18 cellular contexts compared by ENCODE assay signal in the genomic region with DNA sequence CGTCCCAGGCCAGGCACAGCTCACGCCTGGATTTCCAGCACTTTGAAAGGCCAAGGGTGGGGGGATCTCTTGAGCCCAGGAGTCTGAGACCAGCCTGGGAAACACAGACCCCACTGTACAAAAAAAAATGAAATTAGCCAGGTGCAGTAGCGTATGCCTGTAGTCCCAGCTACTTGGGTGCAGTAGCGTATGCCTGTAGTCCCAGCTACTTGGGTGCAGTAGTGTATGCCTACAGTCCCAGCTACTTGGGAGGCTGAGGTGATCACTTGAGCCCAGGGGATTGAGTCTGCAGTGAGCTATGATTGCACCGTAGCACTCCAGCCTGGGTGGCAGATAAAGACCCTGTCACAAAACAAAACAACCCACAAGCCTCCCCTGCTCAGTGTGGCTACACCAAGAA. TPM values are rescaled to one million over a fixed set of nuclear protein-coding genes. Genes with fewer than 3 reads are reported as not detected.
DNase-seq lines count a peak whose midpoint lies in the region; ATAC-seq and TF ChIP-seq lines count a peak whose summit lies in the region.
"Had no signal": no experiment of that assay in that cellular context is flagged by ENCODE, and none has a peak within 500 bp of the region (broad histone marks: within the 10 kb centered on the region; RNA-seq: fewer than 3 reads in every experiment).

No MANE protein-coding gene starts in this region.

- no peak overlapping the region for H4K8ac ChIP-seq in IMR-90 (ENCODE audit: low read depth in 2 of 2, low read length in 2 of 2)

- H2AFZ ChIP-seq in IMR-90 (replicated peaks; ENCODE audit: low read length, poor library complexity): no peak overlapping the region

- H3K4me3 ChIP-seq in IMR-90 (ENCODE audit: insufficient read depth, low read depth, low read length) (no peak overlapping the region), spleen (no peak overlapping the region)
- H3K4me3 ChIP-seq: testis had no signal

- TF ChIP-seq RAD21 in IMR-90 (IDR thresholded peaks at IDR 0.05; ENCODE audit: low read length): no peak

- H3K9ac ChIP-seq in IMR-90 (ENCODE audit: low read depth, low read length): no peak overlapping the region

- H3K27me3 ChIP-seq in IMR-90 (ENCODE audit: control insufficient read depth, insufficient read depth, low read length): no peaks in the 10 kb centered on the region
- H3K27me3 ChIP-seq in spleen (replicated peaks in 1 of 7): no peaks in the 10 kb centered on the region
- H3K27me3 ChIP-seq: brain microvascular endothelial cell, testis had no signal

- H3K36me3 ChIP-seq in IMR-90 (ENCODE audit: control insufficient read depth, insufficient read depth, low read length) (peaks cover 23% of the 10 kb centered on the region; the same call in 1 of the 2 replicates), spleen (peaks cover 0 to 43% (median 31%) of the 10 kb centered on the region in 6 donors)

- H3K4me1 ChIP-seq in IMR-90 (ENCODE audit: control insufficient read depth, insufficient read depth, low read length) (peaks cover 9% of the 10 kb centered on the region; the same call in 1 of the 2 replicates), spleen (peaks cover 0 to 96% (median 59%) of the 10 kb centered on the region in 6 donors)
- H3K4me1 ChIP-seq: testis had no signal

- H2BK15ac ChIP-seq in IMR-90 (ENCODE audit: low read depth, low read length): no peak overlapping the region

- no peak overlapping the region for H3K4me2 ChIP-seq in IMR-90 (ENCODE audit: low read depth, low read length)

- H4K20me1 ChIP-seq in IMR-90 (ENCODE audit: insufficient read depth, low read length): peaks cover 9% of the 10 kb centered on the region; the same call in 1 of the 2 replicates

- no peaks in the 10 kb centered on the region for H3K36me3 Mint-ChIP-seq in activated naive CD8-positive, alpha-beta T cell

- H2BK120ac ChIP-seq in IMR-90 (ENCODE audit: low read depth, low read length): no peak overlapping the region

- peaks cover 12% of the 10 kb centered on the region for H3K9me1 ChIP-seq in IMR-90 (ENCODE audit: insufficient read depth, low read length)

- H3K27me3 Mint-ChIP-seq in activated naive CD8-positive, alpha-beta T cell: no peaks in the 10 kb centered on the region
- H3K27me3 Mint-ChIP-seq: activated CD4-positive, alpha-beta T cell treated with anti-CD3 and anti-CD28 coated beads, Interleukin-2, amount 10 ng/mL, durations not matched to agents 7 days and 5 days had no signal

- peak overlapping the region; percentile 58 for H3K27ac Mint-ChIP-seq in activated naive CD8-positive, alpha-beta T cell
- H3K27ac Mint-ChIP-seq: activated CD4-positive, alpha-beta T cell treated with anti-CD3 and anti-CD28 coated beads, Interleukin-2, amount 10 ng/mL, durations not matched to agents 7 days and 5 days; nephron had no signal

- no peak overlapping the region for H2BK20ac ChIP-seq in IMR-90 (ENCODE audit: low read depth, low read length)

- no peak overlapping the region for H4K5ac ChIP-seq in IMR-90 (ENCODE audit: low read depth, low read length)

- H3K79me1 ChIP-seq in IMR-90 (ENCODE audit: low read depth in 1 of 2, low read length in 2 of 2): peaks cover 0 to 23% of the 10 kb centered on the region in 2 experiments; a peak in 3 of 4 replicates

- no TSS peak for BruUV-seq in IMR-90 (replicated peaks; lab: Mats Ljungman, UMichigan)

- TF ChIP-seq POLR2A in IMR-90 (IDR thresholded peaks at IDR 0.05; ENCODE audit: low read depth, low read length): no peak
- no peak for TF ChIP-seq POLR2A in spleen (IDR thresholded peaks at IDR 0.05)

- no peaks in the 10 kb centered on the region for H3K9me3 ChIP-seq in IMR-90 (ENCODE audit: control insufficient read depth, insufficient read depth, low read length)
- no peaks in the 10 kb centered on the region for H3K9me3 ChIP-seq in spleen
- H3K9me3 ChIP-seq: testis had no signal

- 80% methylated on average over 4 of the region's 5 CpGs; no CpG with 5 or more reads in 1 of the 2 experiments for WGBS in IMR-90 (ENCODE audit: extremely low coverage in 2 of 2, insufficient read length in 1 of 2), 2 experiments
- WGBS in spleen, 5 donors: 72 to 80% (median 72%) methylated on average over 5 of the region's 5 CpGs

- no peak overlapping the region for H3K14ac ChIP-seq in IMR-90 (replicated peaks; ENCODE audit: low read depth, low read length)

- dilution Hi-C loops in IMR-90 (cut with HindIII; ENCODE audit: low sequenced_read_pairs, unreplicated experiment): no loop called here

- no peak overlapping the region for H2BK5ac ChIP-seq in IMR-90 (ENCODE audit: low read depth, low read length, poor library complexity, severe bottlenecking)

- CTCF ChIA-PET in IMR-90 (lab: Yijun Ruan, JAX): interaction anchor here (0.7 kb wide), 1 partner anchor 45 kb away, joined by 3 read pairs; a partner anchor contains a TSS

- H3K9me3 Mint-ChIP-seq in activated naive CD8-positive, alpha-beta T cell (ENCODE audit: low read depth): no peaks in the 10 kb centered on the region
- H3K9me3 Mint-ChIP-seq: activated CD4-positive, alpha-beta T cell treated with anti-CD3 and anti-CD28 coated beads, Interleukin-2, amount 10 ng/mL, durations not matched to agents 7 days and 5 days; nephron had no signal

- no peak overlapping the region for H3K4me3 Mint-ChIP-seq in activated naive CD8-positive, alpha-beta T cell
- H3K4me3 Mint-ChIP-seq: activated CD4-positive, alpha-beta T cell treated with anti-CD3 and anti-CD28 coated beads, Interleukin-2, amount 10 ng/mL, durations not matched to agents 7 days and 5 days; nephron had no signal

- TF ChIP-seq CTCF in IMR-90 (conservative IDR thresholded peaks at IDR 0.05; ENCODE audit: low read depth, low read length) (no peak), spleen (IDR thresholded peaks at IDR 0.05 in 8 of 11, conservative IDR thresholded peaks at IDR 0.05 in 3 of 11) (no peak)

- no peak overlapping the region for H4K91ac ChIP-seq in IMR-90 (ENCODE audit: insufficient read depth, low read depth, low read length)

- no peak overlapping the region for H3K4ac ChIP-seq in IMR-90 (ENCODE audit: low read depth, low read length)

- intact Hi-C loops in IMR-90 (cut with micrococcal nuclease): no loop called here
- intact Hi-C loops in spleen (cut with DNase I; ENCODE audit: low total_unique reads): no loop called here

- no peak overlapping the region for H3K27ac ChIP-seq in IMR-90 (ENCODE audit: insufficient read depth, low read length)
- peak overlapping the region; percentile 4 to 90 (median 83) for H3K27ac ChIP-seq in spleen
- H3K27ac ChIP-seq: brain microvascular endothelial cell, C4-2B, testis had no signal

- H2AK9ac ChIP-seq in IMR-90 (replicated peaks; ENCODE audit: low read depth, low read length, poor library complexity): no peak overlapping the region

- no peak overlapping the region for H3K23ac ChIP-seq in IMR-90 (ENCODE audit: low read depth, low read length)

- POLR2A ChIA-PET in IMR-90 (lab: Charles Lee; ENCODE audit: unreplicated experiment): no interaction called here

- in situ Hi-C loops in IMR-90 (cut with MboI; ENCODE audit: low sequenced_read_pairs): no loop called here

- DNase-seq in activated CD4-positive, CD25-positive, alpha-beta regulatory T cell treated with anti-CD3 and anti-CD28 coated beads, Interleukin-2, amount 50 U/mL, for 72 hours: no peak
- DNase-seq in IMR-90 (no peak), spleen (no peak), retina (no peak)
- DNase-seq: 8988T; activated CD4-positive, alpha-beta T cell treated with anti-CD3 and anti-CD28 coated beads, Interleukin-2, amount 10 ng/mL, durations not matched to agents 7 days and 5 days; activated effector memory CD4-positive, alpha-beta T cell treated with Interleukin-2 at 50 U/mL for 16 hours; brain microvascular endothelial cell; DMS79; NCI-H1092; NCI-H2171; testis had no signal

- peak; percentile 15 to 20 for ATAC-seq in activated CD4-positive, CD25-positive, alpha-beta regulatory T cell treated with anti-CD3 and anti-CD28 coated beads, Interleukin-2, amount 50 U/mL, for 24 hours
- no peak for ATAC-seq in IMR-90 (ENCODE audit: low read depth)
- ATAC-seq in HG02642 (IDR thresholded peaks at IDR 0.05; ENCODE audit: poor library complexity, unreplicated experiment): no peak
- ATAC-seq in HG03457 (IDR thresholded peaks at IDR 0.05; ENCODE audit: unreplicated experiment): no peak

- peak overlapping the region; percentile 23; the same call in 1 of the 2 replicates for H2AK5ac ChIP-seq in IMR-90 (ENCODE audit: low read depth, low read length)

- no peak overlapping the region for H3K56ac ChIP-seq in IMR-90 (ENCODE audit: extremely low read depth, insufficient read depth, low read length)

- H3K18ac ChIP-seq in IMR-90 (ENCODE audit: low read depth, low read length): no peak overlapping the region

- peaks cover 14% of the 10 kb centered on the region for H3K4me1 Mint-ChIP-seq in activated naive CD8-positive, alpha-beta T cell (ENCODE audit: low read depth)

TF ChIP-seq in IMR-90, 13 proteins besides CTCF, POLR2A, EP300 and RAD21 (continues in another document):
- TF ChIP-seq FOS (IDR thresholded peaks at IDR 0.05; ENCODE audit: low read depth, low read length) (no peak), SMC3 (IDR thresholded peaks at IDR 0.05; ENCODE audit: low read depth, low read length) (no peak), MXI1 (IDR thresholded peaks at IDR 0.05; ENCODE audit: borderline replicate concordance, low read depth, low read length) (no peak)

RNA-seq across cellular contexts. Expression of a gene that starts 27.0 kb away (rescaled TPM):
- total RNA-seq in IMR-90 (2012; rRNA removed): 8.3 and 9.1 TPM in 2 replicates
- 9.2 and 10.1 TPM in 2 replicates for polyA plus RNA-seq in IMR-90 (2012; rRNA removed)
- polyA plus RNA-seq in IMR-90 (2012; cell fraction: cytosol; rRNA removed): 6.8 and 8.2 TPM in 2 replicates
- polyA plus RNA-seq in IMR-90 (2012; cell fraction: nucleus; rRNA removed; ENCODE audit: low replicate concordance): 7.1 and 9.9 TPM in 2 replicates
- total RNA-seq in spleen: 10 to 100 TPM; 12.4 to 32.5 (median 19.1) TPM
- 10 to 100 TPM; 18.5 to 21.2 (median 19.2) TPM for polyA plus RNA-seq in spleen

RNA-seq across cellular contexts. Expression of a gene that starts 45.2 kb away (rescaled TPM):
- total RNA-seq in IMR-90 (2012; rRNA removed) (3.3 and 4.1 TPM in 2 replicates), spleen (10 to 100 TPM; 27.1 to 47.3 (median 38.0) TPM)
- polyA plus RNA-seq in IMR-90 (2012; rRNA removed) (6.9 and 7.7 TPM in 2 replicates), spleen (10 to 100 TPM; 28.2 to 38.0 (median 34.3) TPM)
- polyA plus RNA-seq in IMR-90 (2012; cell fraction: cytosol; rRNA removed): 7.9 and 11.1 TPM in 2 replicates
- polyA plus RNA-seq in IMR-90 (2012; cell fraction: nucleus; rRNA removed; ENCODE audit: low replicate concordance): 5.9 and 6.9 TPM in 2 replicates

RNA-seq across cellular contexts. Expression of a gene that starts 54.6 kb away (rescaled TPM):
- total RNA-seq in IMR-90 (2012; rRNA removed) (55.9 and 62.5 TPM in 2 replicates), spleen (10 to 100 TPM; 32.2 to 38.4 (median 35.1) TPM)
- polyA plus RNA-seq in IMR-90 (2012; rRNA removed) (60.5 and 70.3 TPM in 2 replicates), spleen (10 to 100 TPM; 39.1 to 62.7 (median 47.2) TPM)
- 35.4 and 53.8 TPM in 2 replicates for polyA plus RNA-seq in IMR-90 (2012; cell fraction: cytosol; rRNA removed)
- polyA plus RNA-seq in IMR-90 (2012; cell fraction: nucleus; rRNA removed; ENCODE audit: low replicate concordance): 22.2 and 34.6 TPM in 2 replicates

RNA-seq across cellular contexts. Expression of a gene that starts 54.8 kb away (rescaled TPM):
- total RNA-seq in IMR-90 (2012; rRNA removed): 12.8 and 15.1 TPM in 2 replicates
- polyA plus RNA-seq in IMR-90 (2012; rRNA removed): 35.2 and 37.7 TPM in 2 replicates
- polyA plus RNA-seq in IMR-90 (2012; cell fraction: cytosol; rRNA removed): 11.8 and 16.9 TPM in 2 replicates
- polyA plus RNA-seq in IMR-90 (2012; cell fraction: nucleus; rRNA removed; ENCODE audit: low replicate concordance): 173 and 223 TPM in 2 replicates
- 10 to 100 TPM; 38.0 to 73.7 (median 65.2) TPM for total RNA-seq in spleen
- polyA plus RNA-seq in spleen: 10 to 100 TPM; 14.1 to 37.9 (median 26.9) TPM

Comparison
In these comparisons a context has a peak if more than half of its experiments do, and no peak if none do; other contexts are left out.
1. ATAC-seq: peak in activated CD4-positive, CD25-positive, alpha-beta regulatory T cell treated with anti-CD3 and anti-CD28 coated beads, Interleukin-2, amount 50 U/mL, for 24 hours (2 of 2); none in IMR-90 (single experiment), HG02642 (single experiment) and HG03457 (single experiment).